1 cellular context compared by ENCODE assay signal in genomic region chr1:74467786-74468377, GRCh38.
TF ChIP-seq lines count a peak whose summit lies in the region.

No MANE protein-coding gene starts in this region.

TF ChIP-seq in SK-N-SH treated with all-trans-retinoic acid at 6 μM for 48 hours, 23 proteins besides CTCF, POLR2A, EP300 and RAD21 (continued from another document):
- TF ChIP-seq POU6F1 (CRISPR knock-in tag; IDR thresholded peaks at IDR 0.05; ENCODE audit: borderline replicate concordance, low read depth), result no peak
- TF ChIP-seq PPARA (CRISPR knock-in tag; IDR thresholded peaks at IDR 0.05; ENCODE audit: borderline replicate concordance), result no peak
- TF ChIP-seq ZNF565 (CRISPR knock-in tag; conservative IDR thresholded peaks at IDR 0.05; ENCODE audit: low read depth), result no peak
- TF ChIP-seq OSR1 (CRISPR knock-in tag; IDR thresholded peaks at IDR 0.05), result no peak
- no peak for TF ChIP-seq SNAI2 (CRISPR knock-in tag; IDR thresholded peaks at IDR 0.05)
- no peak for TF ChIP-seq RARB (CRISPR knock-in tag; IDR thresholded peaks at IDR 0.05)
- TF ChIP-seq CSDC2 (CRISPR knock-in tag; IDR thresholded peaks at IDR 0.05), result no peak
- no peak for TF ChIP-seq CREB5 (CRISPR knock-in tag; IDR thresholded peaks at IDR 0.05; ENCODE audit: low read depth)
- TF ChIP-seq TOX (CRISPR knock-in tag; IDR thresholded peaks at IDR 0.05; ENCODE audit: borderline replicate concordance), result no peak
